In the genomic region with DNA sequence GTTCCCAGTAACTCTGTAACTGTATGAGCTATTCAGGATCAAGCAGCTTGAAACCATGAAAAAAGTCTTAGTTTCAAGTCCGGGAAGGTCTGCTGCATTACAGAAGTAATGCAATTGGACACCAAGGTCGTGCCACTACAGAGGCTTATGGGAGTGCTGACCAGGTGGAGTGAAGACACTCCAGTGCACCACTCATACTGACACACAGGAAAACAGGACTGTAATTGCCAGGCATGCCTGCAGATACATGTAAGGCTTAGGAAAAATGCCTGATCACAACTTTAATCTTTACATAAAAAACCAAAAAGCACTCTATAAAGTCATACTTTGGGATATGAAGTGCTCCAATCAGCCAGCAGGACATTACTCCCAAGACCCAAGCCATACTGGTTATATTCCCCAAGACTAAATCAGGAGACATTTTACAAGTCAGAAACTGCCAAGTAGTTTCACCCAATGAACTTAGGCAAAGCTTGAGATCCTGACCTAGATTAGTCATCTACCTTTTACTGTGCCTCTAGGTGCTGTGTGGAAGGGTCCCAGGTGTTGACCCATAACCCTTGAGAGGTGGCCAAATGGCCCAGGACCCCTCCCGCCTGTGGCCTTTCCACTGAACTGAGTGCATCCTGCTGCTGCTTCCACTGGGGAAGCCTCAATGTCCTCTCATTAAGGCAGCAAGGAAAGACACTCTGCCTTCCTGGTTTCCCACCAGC, we compare ENCODE assay signal across 13 cellular contexts. TPM values are rescaled to one million over a fixed set of nuclear protein-coding genes. Genes with fewer than 3 reads are reported as not detected.
DNase-seq lines count a peak whose midpoint lies in the region; ATAC-seq, FAIRE-seq and TF ChIP-seq lines count a peak whose summit lies in the region.
"Had no signal": no experiment of that assay in that cellular context is flagged by ENCODE, and none has a peak within 500 bp of the region (broad histone marks: within the 10 kb centered on the region; RNA-seq: fewer than 3 reads in every experiment).

No MANE protein-coding gene starts in this region.

- H3K4me3 ChIP-seq in GM12878 (no peak overlapping the region), stomach smooth muscle (ENCODE audit: low read length in 2 of 2) (peak overlapping the region in 1 of 2 donors; percentile 3)
- H3K4me3 ChIP-seq: SK-N-MC had no signal

- SMC1A ChIA-PET in GM12878 (lab: Charles Lee; ENCODE audit: uncharacterized antibody, unreplicated experiment) = no interaction called here

- DNase-seq in NCI-H82 (lab: John Stamatoyannopoulos, UW) (peak; percentile 39), NCI-H82 treated with DMSO at 0.1 percent for 48 hours (lab: John Stamatoyannopoulos, UW; ENCODE audit: unreplicated experiment) (no peak), GM12878 (ENCODE audit: low read depth, low spot score) (no peak), left colon (no peak), NCI-H2029 (lab: John Stamatoyannopoulos, UW) (no peak), occipital lobe (lab: John Stamatoyannopoulos, UW) (no peak), frontal cortex (ENCODE audit: low spot score in 2 of 2) (no peak)
- DNase-seq: activated CD4-positive, CD25-positive, alpha-beta regulatory T cell treated with anti-CD3 and anti-CD28 coated beads, Interleukin-2, amount 50 U/mL, for 72 hours; DMS79; HCEC 1CT; NCI-H1105 had no signal

- H3K9ac ChIP-seq in GM12878 (ENCODE audit: control insufficient read depth, insufficient read depth, low read length) (no peak overlapping the region), stomach smooth muscle (ENCODE audit: low read length in 2 of 2) (no peak overlapping the region)

- TF ChIP-seq RAD21 in GM12878 (IDR thresholded peaks at IDR 0.05; ENCODE audit: insufficient read depth, low read depth, low read length) = no peak

- H3K4me2 ChIP-seq in GM12878 (ENCODE audit: control insufficient read depth, insufficient read depth) = no peak overlapping the region

- intact Hi-C loops in GM12878 (cut with micrococcal nuclease; ENCODE audit: unreplicated experiment) (no loop called here), left colon (cut with DNase I, micrococcal nuclease) (no loop called here)

- BruUV-seq in GM12878 (replicated peaks; lab: Mats Ljungman, UMichigan) = no TSS peak

- H3K4me1 ChIP-seq in GM12878 (ENCODE audit: control insufficient read depth, insufficient read depth, low read length) (no peaks in the 10 kb centered on the region), stomach smooth muscle (ENCODE audit: control insufficient read depth, insufficient read depth, low read length) (no peaks in the 10 kb centered on the region)

- FAIRE-seq in GM12878 (lab: Jason Lieb, UNC) = no peak
- FAIRE-seq in frontal cortex (lab: Jason Lieb, UNC) = no peak

- no peak overlapping the region for H2AFZ ChIP-seq in GM12878 (ENCODE audit: control insufficient read depth, low read depth, low read length)

- no peak for TF ChIP-seq EP300 in GM12878 (IDR thresholded peaks at IDR 0.05; ENCODE audit: borderline replicate concordance in 1 of 2, control insufficient read depth in 1 of 2, low read depth in 2 of 2, low read length in 2 of 2)

- RAD21 ChIA-PET in GM12878 (lab: Charles Lee; ENCODE audit: unreplicated experiment) = no interaction called here

- TF ChIP-seq POLR2A in GM12878 (IDR thresholded peaks at IDR 0.05; ENCODE audit: low read depth, low read length) = peak; percentile 51; the same call in 1 of the 2 replicates

- H4K20me1 ChIP-seq in GM12878 (ENCODE audit: control insufficient read depth, insufficient read depth) = no peaks in the 10 kb centered on the region

- 95% methylated on average over 3 of the region's 3 CpGs for WGBS in GM12878 (ENCODE audit: insufficient coverage, insufficient replicate concordance, low lambda C conversion rate, missing lambda C conversion rate)

- no peaks in the 10 kb centered on the region for H3K79me2 ChIP-seq in GM12878 (ENCODE audit: control insufficient read depth, insufficient read depth, low read length)

- no peaks in the 10 kb centered on the region; a peak in 1 of 4 replicates for H3K36me3 ChIP-seq in GM12878 (ENCODE audit: control insufficient read depth in 2 of 2, insufficient read depth in 2 of 2, low read length in 1 of 2)
- peaks cover 0 to 2% of the 10 kb centered on the region in 2 donors for H3K36me3 ChIP-seq in stomach smooth muscle (ENCODE audit: control insufficient read depth in 2 of 2, insufficient read depth in 2 of 2, low read length in 2 of 2)

- in situ Hi-C loops in GM12878 (cut with MboI) = no loop called here

- POLR2A ChIA-PET in GM12878 (lab: Charles Lee) = no interaction called here

- CTCF ChIA-PET in GM12878 (lab: Yijun Ruan, JAX) = interaction anchor here (0.6 to 1.5 kb wide), 2 partner anchors 17 to 18 kb away, joined by 3 read pairs; no protein-coding TSS in a partner anchor

- H3K27me3 ChIP-seq in GM12878 (replicated peaks in 1 of 2; ENCODE audit: control insufficient read depth in 2 of 2, insufficient read depth in 2 of 2, low read length in 1 of 2) (no peaks in the 10 kb centered on the region), stomach smooth muscle (ENCODE audit: control insufficient read depth in 1 of 2, insufficient read depth in 2 of 2, low read length in 2 of 2) (no peaks in the 10 kb centered on the region)

- H3K9me3 ChIP-seq in GM12878 (replicated peaks; ENCODE audit: control insufficient read depth, insufficient read depth, low read length) (no peaks in the 10 kb centered on the region), stomach smooth muscle (ENCODE audit: control insufficient read depth in 2 of 2, low read length in 2 of 2) (no peaks in the 10 kb centered on the region)

- ATAC-seq in GM12878 (peak; percentile 43), left colon (peak; percentile 28)

- no peak for TF ChIP-seq CTCF in GM12878 (IDR thresholded peaks at IDR 0.05 in 2 of 3, conservative IDR thresholded peaks at IDR 0.05 in 1 of 3; ENCODE audit: control insufficient read depth in 2 of 3, extremely low read depth in 1 of 3, insufficient read depth in 1 of 3, low read depth in 3 of 3, low read length in 3 of 3)

- H3K27ac ChIP-seq in GM12878 (ENCODE audit: control insufficient read depth, insufficient read depth) (no peak overlapping the region), stomach smooth muscle (ENCODE audit: low read length) (peak overlapping the region; percentile 37)
- H3K27ac ChIP-seq: SK-N-MC had no signal

TF ChIP-seq in GM12878, 131 proteins besides CTCF, POLR2A, EP300 and RAD21:
- TF ChIP-seq POU2F2 (IDR thresholded peaks at IDR 0.05; ENCODE audit: borderline replicate concordance, low read depth, low read length) (0 out of 3 replicates have a peak, but pooled peaks have one; percentile 6), EGR1 (IDR thresholded peaks at IDR 0.05; ENCODE audit: borderline replicate concordance in 1 of 2, low read depth in 2 of 2, low read length in 2 of 2) (no peak), POLR2AphosphoS5 (IDR thresholded peaks at IDR 0.05; ENCODE audit: low read length) (0 out of 2 replicates have a peak, but pooled peaks have one; percentile 45)

RNA-seq across cellular contexts. Expression of a gene that starts 27.5 kb away (rescaled TPM):
- total RNA-seq in GM12878 (2013; cell fraction: nucleolus; rRNA removed) = 583 and 599 TPM in 2 replicates
- total RNA-seq in GM12878 (2014; rRNA removed) = 121 and 123 TPM in 2 replicates
- 99.9 and 134 TPM in 2 replicates for total RNA-seq in GM12878 (2014; rRNA removed; fragmentation: Illumina TruSeq; extraction: Trizol)
- total RNA-seq in GM12878 (2021) = 82.4 and 99.4 TPM in 2 replicates
- 83.0 TPM for polyA plus RNA-seq in GM12878 (2011; ENCODE audit: low read depth)
- 199 and 280 TPM in 2 replicates for polyA plus RNA-seq in GM12878 (2011; rRNA removed)
- polyA plus RNA-seq in GM12878 (2011; cell fraction: cytosol; rRNA removed) = 62.8 and 75.6 TPM in 2 replicates
- 410 and 447 TPM in 2 replicates for polyA plus RNA-seq in GM12878 (2011; cell fraction: nucleus; rRNA removed)
- 87.9 and 91.2 TPM in 2 replicates for polyA plus RNA-seq in GM12878 (2012)
- 54.8 and 70.4 TPM in 2 replicates for polyA plus RNA-seq in GM12878 (2014; fragmentation: Illumina TruSeq; extraction: Trizol)
- 10 to 100 TPM; 47.1 to 62.3 TPM for polyA plus RNA-seq in GM12878 (2014; fragmentation: Nextera tagmentation; extraction: Ambion mirVana)
- 90.2 and 90.8 TPM in 2 replicates for polyA plus RNA-seq in GM12878 (2014; rRNA removed)
- 100 to 1,000 TPM in 1 of 2 experiments, 10 to 100 TPM in 1; 95.1 to 101 TPM for polyA plus RNA-seq in GM12878 (2016; fragmentation: Nextera tagmentation; extraction: Ambion mirVana)
- 107 and 137 TPM in 2 replicates for polyA minus RNA-seq in GM12878 (2011; rRNA and poly(A)+ RNA removed)
- 87.7 and 99.2 TPM in 2 replicates for polyA minus RNA-seq in GM12878 (2011; cell fraction: cytosol; rRNA and poly(A)+ RNA removed)
- polyA minus RNA-seq in GM12878 (2011; cell fraction: nucleus; rRNA and poly(A)+ RNA removed) = 344 and 435 TPM in 2 replicates
- total RNA-seq in left colon = 100 to 1,000 TPM; 116 to 121 TPM
- total RNA-seq in occipital lobe = 195 TPM
- 118 TPM for total RNA-seq in frontal cortex
